ENCODE assay signal across 2 cellular contexts in genomic region chr1:165910764-165911421, GRCh38.
TF ChIP-seq lines count a peak whose summit lies in the region.

No MANE protein-coding gene starts in this region.

TF ChIP-seq in GM23338, 12 proteins besides CTCF, POLR2A, EP300 and RAD21 (continued from another document):
- no peak for TF ChIP-seq ZNF462 (CRISPR knock-in tag; IDR thresholded peaks at IDR 0.05)

TF ChIP-seq in HepG2, 621 proteins besides CTCF, POLR2A, EP300 and RAD21 (continued from another document and continues in another):
- TF ChIP-seq ZNF10 (CRISPR knock-in tag; IDR thresholded peaks at IDR 0.05; ENCODE audit: borderline replicate concordance, low read depth) (no peak), STAG1 (CRISPR knock-in tag; IDR thresholded peaks at IDR 0.05) (peak; percentile 27), ZNF564 (CRISPR knock-in tag; IDR thresholded peaks at IDR 0.05) (peak; percentile 82; the same call in 1 of the 2 replicates), ETV6 (CRISPR knock-in tag; conservative IDR thresholded peaks at IDR 0.05) (no peak), CCAR2 (optimal IDR thresholded peaks at IDR 0.05; ENCODE audit: low read depth, low read length) (peak; percentile 82), AKNA (CRISPR knock-in tag; IDR thresholded peaks at IDR 0.05; ENCODE audit: borderline replicate concordance) (no peak), CHD4 (IDR thresholded peaks at IDR 0.05; ENCODE audit: borderline replicate concordance, low read length) (peak; percentile 87; the same call in 1 of the 2 replicates), U2AF1 (optimal IDR thresholded peaks at IDR 0.05; ENCODE audit: low read depth, low read length) (no peak), ZNF34 (CRISPR knock-in tag; IDR thresholded peaks at IDR 0.05; ENCODE audit: borderline replicate concordance) (no peak), ZSCAN12 (CRISPR knock-in tag; IDR thresholded peaks at IDR 0.05) (no peak), ZNF335 (CRISPR knock-in tag; IDR thresholded peaks at IDR 0.05) (no peak), HOXA5 (CRISPR knock-in tag; IDR thresholded peaks at IDR 0.05) (peak; percentile 65; the same call in 1 of the 2 replicates), MEIS2 (CRISPR knock-in tag; IDR thresholded peaks at IDR 0.05) (peak; percentile 76; the same call in 1 of the 2 replicates), PITX1 (CRISPR knock-in tag; IDR thresholded peaks at IDR 0.05) (0 out of 2 replicates have a peak, but pooled peaks have one; percentile 56), PHB2 (IDR thresholded peaks at IDR 0.05; ENCODE audit: partially characterized antibody) (no peak), ZNF775 (CRISPR knock-in tag; IDR thresholded peaks at IDR 0.05; ENCODE audit: borderline replicate concordance) (no peak), ATF5 (CRISPR knock-in tag; IDR thresholded peaks at IDR 0.05; ENCODE audit: low read depth) (no peak), CBFB (CRISPR knock-in tag; IDR thresholded peaks at IDR 0.05) (no peak), ZNF766 (CRISPR knock-in tag; IDR thresholded peaks at IDR 0.05; ENCODE audit: borderline replicate concordance) (peak; percentile 63; the same call in 1 of the 2 replicates), FOSL1 (CRISPR knock-in tag; IDR thresholded peaks at IDR 0.05; ENCODE audit: borderline replicate concordance) (no peak), ZNF740 (CRISPR knock-in tag; IDR thresholded peaks at IDR 0.05) (no peak), GZF1 (CRISPR knock-in tag; IDR thresholded peaks at IDR 0.05) (no peak), MIXL1 (CRISPR knock-in tag; IDR thresholded peaks at IDR 0.05) (peak; percentile 73; the same call in 1 of the 2 replicates), ZNF326 (CRISPR knock-in tag; IDR thresholded peaks at IDR 0.05; ENCODE audit: borderline replicate concordance) (no peak), GABPB1 (CRISPR knock-in tag; IDR thresholded peaks at IDR 0.05) (peak; percentile 68), ZNF484 (CRISPR knock-in tag; IDR thresholded peaks at IDR 0.05; ENCODE audit: borderline replicate concordance, low read depth) (no peak), DNMT3B (CRISPR knock-in tag; conservative IDR thresholded peaks at IDR 0.05) (no peak), ZSCAN21 (CRISPR knock-in tag; IDR thresholded peaks at IDR 0.05; ENCODE audit: borderline replicate concordance) (peak; percentile 77; the same call in 1 of the 2 replicates), ZNF660 (CRISPR knock-in tag; IDR thresholded peaks at IDR 0.05; ENCODE audit: borderline replicate concordance, low read depth) (no peak), ZNF503 (CRISPR knock-in tag; IDR thresholded peaks at IDR 0.05) (peak; percentile 77; the same call in 1 of the 2 replicates), SRSF1 (optimal IDR thresholded peaks at IDR 0.05; ENCODE audit: low read depth, low read length) (no peak), ZNF598 (CRISPR knock-in tag; IDR thresholded peaks at IDR 0.05; ENCODE audit: borderline replicate concordance) (peak; percentile 72; the same call in 1 of the 2 replicates), XRCC5 (optimal IDR thresholded peaks at IDR 0.05; ENCODE audit: low read length) (peak; percentile 43), TEAD3 (CRISPR knock-in tag; optimal IDR thresholded peaks at IDR 0.05; ENCODE audit: borderline replicate concordance) (peak; percentile 84), ZNF296 (CRISPR knock-in tag; conservative IDR thresholded peaks at IDR 0.05) (0 out of 2 replicates have a peak, but pooled peaks have one; percentile 45), SYNCRIP (IDR thresholded peaks at IDR 0.05; ENCODE audit: insufficient read depth, low read depth, low read length) (no peak), THAP7 (CRISPR knock-in tag; IDR thresholded peaks at IDR 0.05) (no peak), ZNF510 (CRISPR knock-in tag; IDR thresholded peaks at IDR 0.05; ENCODE audit: low read depth) (no peak), PBX2 (CRISPR knock-in tag; IDR thresholded peaks at IDR 0.05) (no peak), PHF8 (CRISPR knock-in tag; IDR thresholded peaks at IDR 0.05) (peak; percentile 43; the same call in 1 of the 2 replicates)
- TF ChIP-seq, protein P1, sequence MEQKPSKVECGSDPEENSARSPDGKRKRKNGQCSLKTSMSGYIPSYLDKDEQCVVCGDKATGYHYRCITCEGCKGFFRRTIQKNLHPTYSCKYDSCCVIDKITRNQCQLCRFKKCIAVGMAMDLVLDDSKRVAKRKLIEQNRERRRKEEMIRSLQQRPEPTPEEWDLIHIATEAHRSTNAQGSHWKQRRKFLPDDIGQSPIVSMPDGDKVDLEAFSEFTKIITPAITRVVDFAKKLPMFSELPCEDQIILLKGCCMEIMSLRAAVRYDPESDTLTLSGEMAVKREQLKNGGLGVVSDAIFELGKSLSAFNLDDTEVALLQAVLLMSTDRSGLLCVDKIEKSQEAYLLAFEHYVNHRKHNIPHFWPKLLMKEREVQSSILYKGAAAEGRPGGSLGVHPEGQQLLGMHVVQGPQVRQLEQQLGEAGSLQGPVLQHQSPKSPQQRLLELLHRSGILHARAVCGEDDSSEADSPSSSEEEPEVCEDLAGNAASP (CRISPR knock-in tag; IDR thresholded peaks at IDR 0.05; ENCODE audit: borderline replicate concordance) = peak; percentile 97; the same call in 1 of the 2 replicates
- TF ChIP-seq, protein P2, sequence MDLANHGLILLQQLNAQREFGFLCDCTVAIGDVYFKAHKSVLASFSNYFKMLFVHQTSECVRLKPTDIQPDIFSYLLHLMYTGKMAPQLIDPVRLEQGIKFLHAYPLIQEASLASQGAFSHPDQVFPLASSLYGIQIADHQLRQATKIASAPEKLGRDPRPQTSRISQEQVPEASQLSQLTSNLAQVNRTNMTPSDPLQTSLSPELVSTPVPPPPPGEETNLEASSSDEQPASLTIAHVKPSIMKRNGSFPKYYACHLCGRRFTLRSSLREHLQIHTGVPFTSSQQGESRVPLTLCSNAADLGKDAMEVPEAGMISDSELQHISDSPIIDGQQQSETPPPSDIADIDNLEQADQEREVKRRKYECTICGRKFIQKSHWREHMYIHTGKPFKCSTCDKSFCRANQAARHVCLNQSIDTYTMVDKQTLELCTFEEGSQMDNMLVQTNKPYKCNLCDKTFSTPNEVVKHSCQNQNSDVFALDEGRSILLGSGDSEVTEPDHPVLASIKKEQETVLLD (CRISPR knock-in tag; IDR thresholded peaks at IDR 0.05; ENCODE audit: low read depth) = no peak
- TF ChIP-seq, protein P3, sequence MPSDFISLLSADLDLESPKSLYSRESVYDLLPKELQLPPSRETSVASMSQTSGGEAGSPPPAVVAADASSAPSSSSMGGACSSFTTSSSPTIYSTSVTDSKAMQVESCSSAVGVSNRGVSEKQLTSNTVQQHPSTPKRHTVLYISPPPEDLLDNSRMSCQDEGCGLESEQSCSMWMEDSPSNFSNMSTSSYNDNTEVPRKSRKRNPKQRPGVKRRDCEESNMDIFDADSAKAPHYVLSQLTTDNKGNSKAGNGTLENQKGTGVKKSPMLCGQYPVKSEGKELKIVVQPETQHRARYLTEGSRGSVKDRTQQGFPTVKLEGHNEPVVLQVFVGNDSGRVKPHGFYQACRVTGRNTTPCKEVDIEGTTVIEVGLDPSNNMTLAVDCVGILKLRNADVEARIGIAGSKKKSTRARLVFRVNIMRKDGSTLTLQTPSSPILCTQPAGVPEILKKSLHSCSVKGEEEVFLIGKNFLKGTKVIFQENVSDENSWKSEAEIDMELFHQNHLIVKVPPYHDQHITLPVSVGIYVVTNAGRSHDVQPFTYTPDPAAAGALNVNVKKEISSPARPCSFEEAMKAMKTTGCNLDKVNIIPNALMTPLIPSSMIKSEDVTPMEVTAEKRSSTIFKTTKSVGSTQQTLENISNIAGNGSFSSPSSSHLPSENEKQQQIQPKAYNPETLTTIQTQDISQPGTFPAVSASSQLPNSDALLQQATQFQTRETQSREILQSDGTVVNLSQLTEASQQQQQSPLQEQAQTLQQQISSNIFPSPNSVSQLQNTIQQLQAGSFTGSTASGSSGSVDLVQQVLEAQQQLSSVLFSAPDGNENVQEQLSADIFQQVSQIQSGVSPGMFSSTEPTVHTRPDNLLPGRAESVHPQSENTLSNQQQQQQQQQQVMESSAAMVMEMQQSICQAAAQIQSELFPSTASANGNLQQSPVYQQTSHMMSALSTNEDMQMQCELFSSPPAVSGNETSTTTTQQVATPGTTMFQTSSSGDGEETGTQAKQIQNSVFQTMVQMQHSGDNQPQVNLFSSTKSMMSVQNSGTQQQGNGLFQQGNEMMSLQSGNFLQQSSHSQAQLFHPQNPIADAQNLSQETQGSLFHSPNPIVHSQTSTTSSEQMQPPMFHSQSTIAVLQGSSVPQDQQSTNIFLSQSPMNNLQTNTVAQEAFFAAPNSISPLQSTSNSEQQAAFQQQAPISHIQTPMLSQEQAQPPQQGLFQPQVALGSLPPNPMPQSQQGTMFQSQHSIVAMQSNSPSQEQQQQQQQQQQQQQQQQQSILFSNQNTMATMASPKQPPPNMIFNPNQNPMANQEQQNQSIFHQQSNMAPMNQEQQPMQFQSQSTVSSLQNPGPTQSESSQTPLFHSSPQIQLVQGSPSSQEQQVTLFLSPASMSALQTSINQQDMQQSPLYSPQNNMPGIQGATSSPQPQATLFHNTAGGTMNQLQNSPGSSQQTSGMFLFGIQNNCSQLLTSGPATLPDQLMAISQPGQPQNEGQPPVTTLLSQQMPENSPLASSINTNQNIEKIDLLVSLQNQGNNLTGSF (CRISPR knock-in tag; IDR thresholded peaks at IDR 0.05) = 0 out of 2 replicates have a peak, but pooled peaks have one; percentile 44
- TF ChIP-seq, protein P4, sequence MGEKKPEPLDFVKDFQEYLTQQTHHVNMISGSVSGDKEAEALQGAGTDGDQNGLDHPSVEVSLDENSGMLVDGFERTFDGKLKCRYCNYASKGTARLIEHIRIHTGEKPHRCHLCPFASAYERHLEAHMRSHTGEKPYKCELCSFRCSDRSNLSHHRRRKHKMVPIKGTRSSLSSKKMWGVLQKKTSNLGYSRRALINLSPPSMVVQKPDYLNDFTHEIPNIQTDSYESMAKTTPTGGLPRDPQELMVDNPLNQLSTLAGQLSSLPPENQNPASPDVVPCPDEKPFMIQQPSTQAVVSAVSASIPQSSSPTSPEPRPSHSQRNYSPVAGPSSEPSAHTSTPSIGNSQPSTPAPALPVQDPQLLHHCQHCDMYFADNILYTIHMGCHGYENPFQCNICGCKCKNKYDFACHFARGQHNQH (CRISPR knock-in tag; IDR thresholded peaks at IDR 0.05) = peak; percentile 65; the same call in 1 of the 2 replicates
